10 cellular contexts compared by ENCODE assay signal in the genomic region with DNA sequence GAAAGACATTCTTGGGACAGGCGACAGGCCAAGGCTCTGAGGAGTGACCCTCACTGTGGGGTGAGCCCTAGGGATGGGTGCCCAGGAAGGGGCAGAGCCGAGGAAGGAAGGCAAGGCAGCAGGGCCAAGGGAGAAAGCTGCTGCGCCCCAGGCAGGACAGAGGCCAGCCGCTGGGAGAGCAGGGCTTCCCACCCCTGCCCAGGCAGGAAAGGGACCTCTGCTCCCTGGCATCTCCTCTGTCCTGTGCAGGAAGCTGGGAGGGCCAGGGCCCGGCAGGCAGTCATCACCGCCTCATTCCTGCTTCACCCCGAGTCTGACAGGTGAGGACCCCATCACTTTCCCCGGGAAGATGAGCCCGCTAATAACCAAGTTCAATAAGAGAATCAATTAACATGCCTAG.
"Had no signal": no experiment of that assay in that cellular context is flagged by ENCODE, and none has a peak within 500 bp of the region (broad histone marks: within the 10 kb centered on the region; RNA-seq: fewer than 3 reads in every experiment).

No MANE protein-coding gene starts in this region.

- ATAC-seq: HCT116, HepG2 had no signal

- H2AFZ ChIP-seq: GM23248 had no signal

- DNase-seq: GM23248, GOT3, H7, HFFc6, KBM-7 had no signal

- H3K36me3 ChIP-seq: HAP-1 had no signal

- H3K4me2 ChIP-seq: KMS-11 had no signal

- H3K4me3 ChIP-seq: GM23248, HAP-1 had no signal

- H3K9ac ChIP-seq: GM23248, KMS-11 had no signal

- H3K9me3 ChIP-seq: HAP-1 had no signal

- H3K4me1 ChIP-seq: HAP-1 had no signal

- H3K27ac ChIP-seq: GM23248, HL-60, KMS-11 had no signal
